Comparison of ENCODE assay signal across 1 cellular context in the genomic region with DNA sequence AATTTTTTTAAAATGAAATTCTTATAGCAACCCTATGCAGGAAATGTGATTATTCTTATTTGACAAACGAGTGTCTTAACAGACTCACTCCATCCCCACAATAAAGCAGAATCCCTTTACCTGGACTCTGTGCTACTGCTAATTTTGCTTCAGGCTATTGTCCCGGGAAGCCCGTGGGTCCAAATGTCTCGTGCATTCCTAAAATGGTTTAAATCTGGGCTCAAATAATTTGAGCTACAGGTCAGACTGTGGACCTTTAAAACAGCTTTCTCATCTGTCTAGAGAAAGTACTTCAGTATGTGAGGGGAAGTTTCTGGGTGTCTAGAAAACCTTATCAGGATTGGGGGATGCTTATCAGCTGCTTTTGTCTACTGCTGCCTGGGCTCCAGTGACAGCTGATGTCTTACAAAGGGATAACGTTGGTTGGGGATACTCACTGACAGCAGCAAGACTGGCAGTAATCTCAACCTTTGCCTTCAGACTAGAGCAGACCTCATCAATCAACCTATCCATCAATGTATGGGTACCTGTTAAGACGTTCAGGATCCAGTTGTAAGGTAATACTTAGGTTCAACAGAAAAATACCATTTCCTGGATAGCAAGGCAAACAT.
TF ChIP-seq lines count a peak whose summit lies in the region.

No MANE protein-coding gene starts in this region.

TF ChIP-seq in IMR-90, 13 proteins besides CTCF, POLR2A, EP300 and RAD21 (continued from another document):
- no peak for TF ChIP-seq RCOR1 (IDR thresholded peaks at IDR 0.05; ENCODE audit: insufficient replicate concordance, low read length)
- no peak for TF ChIP-seq BHLHE40 (IDR thresholded peaks at IDR 0.05; ENCODE audit: low read depth, low read length)
- TF ChIP-seq, protein P1, sequence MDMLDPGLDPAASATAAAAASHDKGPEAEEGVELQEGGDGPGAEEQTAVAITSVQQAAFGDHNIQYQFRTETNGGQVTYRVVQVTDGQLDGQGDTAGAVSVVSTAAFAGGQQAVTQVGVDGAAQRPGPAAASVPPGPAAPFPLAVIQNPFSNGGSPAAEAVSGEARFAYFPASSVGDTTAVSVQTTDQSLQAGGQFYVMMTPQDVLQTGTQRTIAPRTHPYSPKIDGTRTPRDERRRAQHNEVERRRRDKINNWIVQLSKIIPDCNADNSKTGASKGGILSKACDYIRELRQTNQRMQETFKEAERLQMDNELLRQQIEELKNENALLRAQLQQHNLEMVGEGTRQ (IDR thresholded peaks at IDR 0.05; ENCODE audit: low read depth, low read length), result no peak
- TF ChIP-seq RFX5 (IDR thresholded peaks at IDR 0.05; ENCODE audit: low read depth, low read length), result no peak
- no peak for TF ChIP-seq SMC3 (IDR thresholded peaks at IDR 0.05; ENCODE audit: low read depth, low read length)
- TF ChIP-seq ELK1 (IDR thresholded peaks at IDR 0.05; ENCODE audit: borderline replicate concordance, low read depth, low read length), result no peak
- TF ChIP-seq MAFK (IDR thresholded peaks at IDR 0.05; ENCODE audit: low read depth, low read length), result no peak
- no peak for TF ChIP-seq NFE2L2 (IDR thresholded peaks at IDR 0.05; ENCODE audit: low read depth, low read length)
- no peak for TF ChIP-seq MXI1 (IDR thresholded peaks at IDR 0.05; ENCODE audit: borderline replicate concordance, low read depth, low read length)
- no peak for TF ChIP-seq CHD1 (IDR thresholded peaks at IDR 0.05; ENCODE audit: low read depth, low read length)
- TF ChIP-seq FOS (IDR thresholded peaks at IDR 0.05; ENCODE audit: low read depth, low read length), result no peak
